ENCODE assay signal across 12 cellular contexts in genomic region chr1:194102607-194103006, GRCh38.
DNase-seq lines count a peak whose midpoint lies in the region; ATAC-seq and TF ChIP-seq lines count a peak whose summit lies in the region.
"Had no signal": no experiment of that assay in that cellular context is flagged by ENCODE, and none has a peak within 500 bp of the region (broad histone marks: within the 10 kb centered on the region; RNA-seq: fewer than 3 reads in every experiment).

No MANE protein-coding gene starts in this region.

- no TSS peak for BruUV-seq in Panc1 (replicated peaks; lab: Mats Ljungman, UMichigan)

- H3K9me3 ChIP-seq in Panc1 (ENCODE audit: control insufficient read depth, insufficient read depth, low read depth, low read length): no peaks in the 10 kb centered on the region
- H3K9me3 ChIP-seq: BLaER1, esophagus muscularis mucosa had no signal

- ATAC-seq in Panc1: no peak
- no peak for ATAC-seq in HG03432 (IDR thresholded peaks at IDR 0.05; ENCODE audit: unreplicated experiment)
- no peak for ATAC-seq in GM19328 (IDR thresholded peaks at IDR 0.05; ENCODE audit: unreplicated experiment)

- no peak overlapping the region for H3K27ac ChIP-seq in Panc1 (ENCODE audit: low read length)
- H3K27ac ChIP-seq: BLaER1, esophagus muscularis mucosa had no signal

- intact Hi-C loops in Panc1 (cut with micrococcal nuclease; ENCODE audit: unreplicated experiment): no loop called here

- no peak overlapping the region for H3K4me3 ChIP-seq in HFF-Myc (replicated peaks; ENCODE audit: low read depth, low read length)
- no peak overlapping the region for H3K4me3 ChIP-seq in Panc1 (ENCODE audit: low read depth in 2 of 2, low read length in 2 of 2)
- H3K4me3 ChIP-seq: BLaER1, esophagus muscularis mucosa had no signal

- TF ChIP-seq CTCF in HFF-Myc (IDR thresholded peaks at IDR 0.05; ENCODE audit: low read depth, low read length, missing control alignments) (peak; percentile 38), Panc1 (IDR thresholded peaks at IDR 0.05) (peak; percentile 12; the same call in 1 of the 2 replicates)

- in situ Hi-C loops in Panc1 (cut with HindIII; ENCODE audit: low pct_unique_long_range_greater_than_20kb, low sequenced_read_pairs): no loop called here

- POLR2A ChIA-PET in Panc1 (lab: Charles Lee): no interaction called here

- H3K36me3 ChIP-seq in Panc1 (ENCODE audit: control insufficient read depth, insufficient read depth, low read length): no peaks in the 10 kb centered on the region
- H3K36me3 ChIP-seq: BLaER1, esophagus muscularis mucosa had no signal

- CTCF ChIA-PET in Panc1 (lab: Charles Lee): no interaction called here

- H3K4me1 ChIP-seq in Panc1 (ENCODE audit: control insufficient read depth, insufficient read depth, low read length): no peaks in the 10 kb centered on the region
- H3K4me1 ChIP-seq: BLaER1, esophagus muscularis mucosa had no signal

- H3K27me3 ChIP-seq in Panc1 (ENCODE audit: control insufficient read depth, insufficient read depth, low read length): no peaks in the 10 kb centered on the region
- H3K27me3 ChIP-seq: BLaER1, esophagus muscularis mucosa had no signal

- DNase-seq in DMS53 (lab: John Stamatoyannopoulos, UW): peak; percentile 69
- peak; percentile 3 for DNase-seq in HFF-Myc (ENCODE audit: extremely low read depth, low read depth)
- no peak for DNase-seq in Panc1 (ENCODE audit: low read depth, low spot score)
- DNase-seq in globus pallidus (ENCODE audit: low spot score): peak; percentile 11
- no peak for DNase-seq in activated CD8-positive, alpha-beta memory T cell treated with anti-CD3 and anti-CD28 coated beads, Interleukin-2, amount 50 U/mL, for 48 hours
- DNase-seq in HuH-7 (ENCODE audit: low spot score): no peak
- DNase-seq: activated B cell treated with CpG ODN at 0.5 μM for 24 hours; central memory CD4-positive, alpha-beta T cell had no signal

Comparison
In these comparisons a context has a peak if more than half of its experiments do, and no peak if none do; other contexts are left out.
1. DNase-seq: peak in DMS53 (single experiment), HFF-Myc (single experiment) and globus pallidus (single experiment); none in Panc1 (single experiment), activated CD8-positive, alpha-beta memory T cell treated with anti-CD3 and anti-CD28 coated beads, Interleukin-2, amount 50 U/mL, for 48 hours (single experiment) and HuH-7 (single experiment).